ENCODE assay signal across 14 cellular contexts in genomic region chr3:152321321-152321720, GRCh38. TPM values are rescaled to one million over a fixed set of nuclear protein-coding genes. Genes with fewer than 3 reads are reported as not detected.
A peak's percentile ranks its signal among the peaks of the same experiment; 100 is the strongest.
DNase-seq lines count a peak whose midpoint lies in the region; ATAC-seq and TF ChIP-seq lines count a peak whose summit lies in the region.
"Had no signal": no experiment of that assay in that cellular context is flagged by ENCODE, and none has a peak within 500 bp of the region (broad histone marks: within the 10 kb centered on the region; RNA-seq: fewer than 3 reads in every experiment).

No MANE protein-coding gene starts in this region.

- H3K36me3 Mint-ChIP-seq in activated CD4-positive, alpha-beta T cell treated with anti-CD3 and anti-CD28 coated beads for 36 hours (ENCODE audit: low read depth), result peaks cover 39% of the 10 kb centered on the region
- H3K36me3 Mint-ChIP-seq in T-helper 17 cell (ENCODE audit: low read depth), result peaks cover 7% of the 10 kb centered on the region

- 25 to 34% methylated on average over 1 to 2 of the region's 2 CpGs for WGBS in gastroesophageal sphincter (ENCODE audit: low coverage in 1 of 2), 2 donors
- 29 to 33% methylated on average over 2 of the region's 2 CpGs for WGBS in aorta, 2 donors

- no peak for ATAC-seq in activated CD4-positive, alpha-beta T cell treated with anti-CD3 and anti-CD28 coated beads for 36 hours
- ATAC-seq in T-helper 17 cell, result no peak
- ATAC-seq in gastroesophageal sphincter, result no peak
- no peak for ATAC-seq in aorta (ENCODE audit: low FRiP score)
- ATAC-seq in HG03521 (IDR thresholded peaks at IDR 0.05; ENCODE audit: unreplicated experiment), result no peak
- ATAC-seq in HG02588 (IDR thresholded peaks at IDR 0.05; ENCODE audit: unreplicated experiment), result no peak

- TF ChIP-seq EP300 in gastroesophageal sphincter (IDR thresholded peaks at IDR 0.05), result no peak

- H3K36me3 ChIP-seq in gastroesophageal sphincter, result no peaks in the 10 kb centered on the region
- no peaks in the 10 kb centered on the region for H3K36me3 ChIP-seq in stomach smooth muscle (ENCODE audit: control insufficient read depth in 2 of 2, insufficient read depth in 2 of 2, low read length in 2 of 2)
- H3K36me3 ChIP-seq in aorta (ENCODE audit: control insufficient read depth in 1 of 2, insufficient read depth in 2 of 2, low read length in 1 of 2), result no peaks in the 10 kb centered on the region

- H3K4me3 Mint-ChIP-seq in activated CD4-positive, alpha-beta T cell treated with anti-CD3 and anti-CD28 coated beads for 36 hours, result no peak overlapping the region
- H3K4me3 Mint-ChIP-seq in T-helper 17 cell, result peak overlapping the region; percentile 67

- TF ChIP-seq POLR2A in gastroesophageal sphincter (IDR thresholded peaks at IDR 0.05), result no peak

- intact Hi-C loops in activated CD4-positive, alpha-beta T cell treated with anti-CD3 and anti-CD28 coated beads for 36 hours (cut with DNase I, micrococcal nuclease), result loop anchor here in 1 of 2 experiments (10.0 kb wide), 1 partner anchor 1303 kb away; no protein-coding TSS in a partner anchor
- intact Hi-C loops in aorta (cut with DNase I), result loop anchor here in 1 of 2 donors (10.0 kb wide), 1 partner anchor 47 kb away; no protein-coding TSS in a partner anchor

- H3K27ac ChIP-seq in gastroesophageal sphincter (peak overlapping the region; percentile 34 to 74 (median 68)), stomach smooth muscle (ENCODE audit: low read length) (peak overlapping the region; percentile 0), aorta (ENCODE audit: low read depth in 1 of 2, low read length in 2 of 2) (peak overlapping the region in 1 of 2 donors; percentile 82)
- H3K27ac ChIP-seq: parathyroid adenoma had no signal

- DNase-seq in activated CD4-positive, alpha-beta T cell treated with anti-CD3 and anti-CD28 coated beads for 36 hours, result no peak
- DNase-seq in activated CD4-positive, alpha-beta T cell treated with anti-CD3 and anti-CD28 coated beads, Interleukin-2, amount 50 U/mL, for 48 hours, result no peak
- no peak for DNase-seq in T-helper 17 cell
- DNase-seq in aorta, result no peak
- DNase-seq: activated CD8-positive, alpha-beta memory T cell treated with anti-CD3 and anti-CD28 coated beads for 24 hours; head of caudate nucleus; NCI-H2029; testis had no signal

- POLR2A ChIA-PET in activated CD4-positive, alpha-beta T cell treated with anti-CD3 and anti-CD28 coated beads for 36 hours (lab: Charles Lee), result no interaction called here

- H3K27me3 Mint-ChIP-seq in activated CD4-positive, alpha-beta T cell treated with anti-CD3 and anti-CD28 coated beads for 36 hours, result no peaks in the 10 kb centered on the region
- H3K27me3 Mint-ChIP-seq in T-helper 17 cell, result no peaks in the 10 kb centered on the region

- H3K9me3 Mint-ChIP-seq in activated CD4-positive, alpha-beta T cell treated with anti-CD3 and anti-CD28 coated beads for 36 hours (ENCODE audit: low read depth), result no peaks in the 10 kb centered on the region

- no peak overlapping the region for H3K4me3 ChIP-seq in gastroesophageal sphincter
- H3K4me3 ChIP-seq in stomach smooth muscle (ENCODE audit: low read length in 2 of 2), result no peak overlapping the region
- H3K4me3 ChIP-seq in aorta (ENCODE audit: low read length in 2 of 2), result no peak overlapping the region
- H3K4me3 ChIP-seq: lung, testis had no signal

- H3K9ac ChIP-seq in stomach smooth muscle (ENCODE audit: low read length in 2 of 2), result no peak overlapping the region
- H3K9ac ChIP-seq: parathyroid adenoma had no signal

- H3K4me1 ChIP-seq in gastroesophageal sphincter (peaks cover 24 to 86% (median 33%) of the 10 kb centered on the region in 3 donors), stomach smooth muscle (ENCODE audit: control insufficient read depth, insufficient read depth, low read length) (peaks cover 11% of the 10 kb centered on the region), aorta (ENCODE audit: control insufficient read depth in 1 of 2, insufficient read depth in 2 of 2, low read length in 2 of 2) (peaks cover 3 to 6% of the 10 kb centered on the region in 2 donors)
- H3K4me1 ChIP-seq: parathyroid adenoma had no signal

- peak overlapping the region; percentile 65 for H3K27ac Mint-ChIP-seq in activated CD4-positive, alpha-beta T cell treated with anti-CD3 and anti-CD28 coated beads for 36 hours
- H3K27ac Mint-ChIP-seq in T-helper 17 cell, result peak overlapping the region; percentile 94

- H3K4me1 Mint-ChIP-seq in activated CD4-positive, alpha-beta T cell treated with anti-CD3 and anti-CD28 coated beads for 36 hours, result peaks cover 82% of the 10 kb centered on the region
- peaks cover 52% of the 10 kb centered on the region for H3K4me1 Mint-ChIP-seq in T-helper 17 cell

- TF ChIP-seq CTCF in gastroesophageal sphincter (IDR thresholded peaks at IDR 0.05), result no peak

- H3K27me3 ChIP-seq in gastroesophageal sphincter (no peaks in the 10 kb centered on the region), stomach smooth muscle (ENCODE audit: control insufficient read depth in 1 of 2, insufficient read depth in 2 of 2, low read length in 2 of 2) (no peaks in the 10 kb centered on the region), aorta (ENCODE audit: control insufficient read depth in 1 of 2, insufficient read depth in 2 of 2, low read length in 1 of 2) (no peaks in the 10 kb centered on the region)
- H3K27me3 ChIP-seq: testis had no signal

- H3K9me3 ChIP-seq in T-helper 17 cell (ENCODE audit: control insufficient read depth, low read length, poor library complexity, severe bottlenecking) (no peaks in the 10 kb centered on the region), gastroesophageal sphincter (no peaks in the 10 kb centered on the region), stomach smooth muscle (ENCODE audit: control insufficient read depth in 2 of 2, low read length in 2 of 2) (no peaks in the 10 kb centered on the region), aorta (ENCODE audit: control insufficient read depth, low read length) (no peaks in the 10 kb centered on the region)
- H3K9me3 ChIP-seq: testis had no signal

- CTCF ChIA-PET in activated CD4-positive, alpha-beta T cell treated with anti-CD3 and anti-CD28 coated beads for 36 hours (lab: Charles Lee), result interaction anchor here (1.4 to 1.9 kb wide), 2 partner anchors 8 to 11 kb away, joined by 3 to 5 read pairs; no protein-coding TSS in a partner anchor

RNA-seq across cellular contexts. Expression of gene MBNL1, which starts 52.6 kb away (rescaled TPM):
- 100 to 1,000 TPM; 317 to 481 TPM for total RNA-seq in activated CD4-positive, alpha-beta T cell treated with anti-CD3 and anti-CD28 coated beads for 36 hours
- total RNA-seq in T-helper 17 cell (100 to 1,000 TPM; 641 to 725 TPM), gastroesophageal sphincter (100 to 1,000 TPM; 623 to 745 (median 684) TPM), aorta (100 to 1,000 TPM; 485 to 689 TPM)
- polyA plus RNA-seq in aorta, result 100 to 1,000 TPM; 141 to 182 TPM
